11 cellular contexts compared by ENCODE assay signal in genomic region chr22:25120093-25120561, GRCh38.
DNase-seq lines count a peak whose midpoint lies in the region; ATAC-seq, FAIRE-seq and TF ChIP-seq lines count a peak whose summit lies in the region.
"Had no signal": no experiment of that assay in that cellular context is flagged by ENCODE, and none has a peak within 500 bp of the region (broad histone marks: within the 10 kb centered on the region; RNA-seq: fewer than 3 reads in every experiment).

No MANE protein-coding gene starts in this region.

- no peaks in the 10 kb centered on the region for H3K9me3 Mint-ChIP-seq in CD8-positive, alpha-beta T cell

- H3K23ac ChIP-seq in H1 (ENCODE audit: insufficient read length): no peak overlapping the region

- no peak overlapping the region for H2BK5ac ChIP-seq in H1 (ENCODE audit: low read depth, low read length)

- H3K27me3 ChIP-seq in H1 (replicated peaks in 1 of 4; ENCODE audit: control insufficient read depth in 3 of 4, extremely low read depth in 1 of 4, insufficient read depth in 3 of 4, low read length in 3 of 4) (no peaks in the 10 kb centered on the region), mucosa of rectum (ENCODE audit: control insufficient read depth in 2 of 2, insufficient read depth in 2 of 2, low read length in 2 of 2) (no peaks in the 10 kb centered on the region)
- no peaks in the 10 kb centered on the region for H3K27me3 ChIP-seq in CD8-positive, alpha-beta T cell (ENCODE audit: insufficient read depth, low read length)

- no peak for TF ChIP-seq EP300 in H1 (IDR thresholded peaks at IDR 0.05; ENCODE audit: borderline replicate concordance in 1 of 2, low read depth in 2 of 2, low read length in 2 of 2)

- CTCF ChIA-PET in H1 (lab: Charles Lee; ENCODE audit: partially characterized antibody): interaction anchor here (0.6 to 1.3 kb wide), 2 partner anchors 38 to 330 kb away, joined by 3 to 4 read pairs; no protein-coding TSS in a partner anchor
- CTCF ChIA-PET in CD8-positive, alpha-beta T cell (lab: Charles Lee): interaction anchor here (1.0 to 3.2 kb wide), 2 partner anchors 9 to 10 kb away, joined by 6 to 14 read pairs; no protein-coding TSS in a partner anchor

- H3K18ac ChIP-seq in H1 (ENCODE audit: extremely low read depth, low read length): peak overlapping the region; percentile 24; the same call in 1 of the 2 replicates

- H3K27ac ChIP-seq in H1 (ENCODE audit: low read depth, low read length) (no peak overlapping the region), mucosa of rectum (ENCODE audit: low read depth in 2 of 2, low read length in 2 of 2) (peak overlapping the region; percentile 86 to 91)
- H3K27ac ChIP-seq in CD8-positive, alpha-beta T cell (ENCODE audit: low read depth, low read length): no peak overlapping the region

- peak overlapping the region; percentile 2 to 30; a peak in 1 of 4 replicates for H3K4me2 ChIP-seq in H1 (ENCODE audit: insufficient read depth in 1 of 2, low read depth in 2 of 2, low read length in 2 of 2)

- H3K4me1 ChIP-seq in H1 (replicated peaks in 1 of 4; ENCODE audit: control insufficient read depth in 3 of 4, insufficient read depth in 4 of 4, low read length in 3 of 4): peaks cover 0 to 4% (median 2%) of the 10 kb centered on the region in 4 experiments; a peak in 4 of 7 replicates
- peaks cover 19 to 20% of the 10 kb centered on the region in 2 donors for H3K4me1 ChIP-seq in mucosa of rectum (ENCODE audit: control insufficient read depth in 2 of 2, insufficient read depth in 2 of 2, low read length in 2 of 2)
- no peaks in the 10 kb centered on the region for H3K4me1 ChIP-seq in CD8-positive, alpha-beta T cell (ENCODE audit: insufficient read depth, low read length)

- H2BK20ac ChIP-seq in H1 (ENCODE audit: low read length): no peak overlapping the region

- H4K5ac ChIP-seq in H1 (ENCODE audit: insufficient read length, low read depth, low read length): no peak overlapping the region

- no peak for TF ChIP-seq RAD21 in H1 (IDR thresholded peaks at IDR 0.05 in 1 of 2, conservative IDR thresholded peaks at IDR 0.05 in 1 of 2; ENCODE audit: low read depth in 2 of 2, low read length in 2 of 2)

- H3K79me1 ChIP-seq in H1 (ENCODE audit: low read depth, low read length): no peaks in the 10 kb centered on the region; the same call in 1 of the 2 replicates

- H2BK15ac ChIP-seq in H1 (ENCODE audit: low read length): no peak overlapping the region

- no peak overlapping the region for H4K91ac ChIP-seq in H1 (replicated peaks; ENCODE audit: insufficient read length, low read length)

- no peak overlapping the region; the same call in 1 of the 2 replicates for H4K8ac ChIP-seq in H1 (ENCODE audit: extremely low read depth, insufficient read depth, low read length)

- no peaks in the 10 kb centered on the region; a peak in 1 of 4 replicates for H3K9me3 ChIP-seq in H1 (ENCODE audit: insufficient read depth in 2 of 2, low read depth in 1 of 2, low read length in 1 of 2)
- H3K9me3 ChIP-seq in mucosa of rectum (ENCODE audit: control insufficient read depth in 2 of 2, low read length in 2 of 2): no peaks in the 10 kb centered on the region
- H3K9me3 ChIP-seq in CD8-positive, alpha-beta T cell (ENCODE audit: low read length): no peaks in the 10 kb centered on the region

- no peak for FAIRE-seq in H1 (lab: Jason Lieb, UNC)
- no peak for FAIRE-seq in RCC 7860 (lab: Jason Lieb, UNC)

- no peaks in the 10 kb centered on the region for H3K27me3 Mint-ChIP-seq in CD8-positive, alpha-beta T cell (ENCODE audit: low read depth)

- no peak overlapping the region for H2BK120ac ChIP-seq in H1 (replicated peaks; ENCODE audit: low read depth, low read length)

- peak overlapping the region; percentile 35; the same call in 1 of the 2 replicates for H2BK12ac ChIP-seq in H1 (ENCODE audit: low read depth, low read length)

- no peak overlapping the region for H3K9ac ChIP-seq in H1 (replicated peaks in 1 of 4; ENCODE audit: extremely low read depth in 1 of 4, low read depth in 3 of 4, low read length in 3 of 4)
- H3K9ac ChIP-seq in mucosa of rectum (ENCODE audit: low read depth in 1 of 2, low read length in 2 of 2): peak overlapping the region; percentile 43 to 69

- WGBS in H1 (ENCODE audit: extremely low coverage in 1 of 2, insufficient coverage in 1 of 2, insufficient read length in 1 of 2, insufficient replicate concordance in 2 of 2, low coverage in 1 of 2, low lambda C conversion rate in 2 of 2, missing lambda C conversion rate in 1 of 2), 2 experiments: 75% methylated on average over 3 of the region's 3 CpGs; no CpG with 5 or more reads in 1 of the 2 experiments

- POLR2A ChIA-PET in H1 (lab: Charles Lee; ENCODE audit: partially characterized antibody): no interaction called here
- POLR2A ChIA-PET in CD8-positive, alpha-beta T cell (lab: Charles Lee): no interaction called here

- no peaks in the 10 kb centered on the region for H3K4me1 Mint-ChIP-seq in CD8-positive, alpha-beta T cell (ENCODE audit: low read depth)

- H3K36me3 ChIP-seq in H1 (ENCODE audit: control insufficient read depth in 2 of 4, insufficient read depth in 4 of 4, low read length in 3 of 4) (peaks cover 0 to 3% (median 0%) of the 10 kb centered on the region in 4 experiments; a peak in 1 of 8 replicates), mucosa of rectum (ENCODE audit: control insufficient read depth in 2 of 2, insufficient read depth in 2 of 2, low read length in 2 of 2) (peaks cover 2 to 9% of the 10 kb centered on the region in 2 donors)
- H3K36me3 ChIP-seq in CD8-positive, alpha-beta T cell (ENCODE audit: insufficient read depth, low read length): no peaks in the 10 kb centered on the region

- H3K27ac Mint-ChIP-seq in CD8-positive, alpha-beta T cell: no peak overlapping the region

- peaks cover 0 to 2% of the 10 kb centered on the region in 2 experiments for H4K20me1 ChIP-seq in H1 (replicated peaks in 1 of 2; ENCODE audit: control insufficient read depth in 1 of 2, insufficient read depth in 2 of 2, low read length in 2 of 2)

- no peak overlapping the region for H2AFZ ChIP-seq in H1 (ENCODE audit: low read length)

- no peak overlapping the region for H3K4ac ChIP-seq in H1 (replicated peaks; ENCODE audit: insufficient read length, low read depth, low read length)

- no peak overlapping the region for H3K14ac ChIP-seq in H1 (ENCODE audit: insufficient read length)

- no peak for TF ChIP-seq CTCF in H1 (IDR thresholded peaks at IDR 0.05; ENCODE audit: control extremely low read depth in 1 of 3, insufficient read depth in 1 of 3, low read depth in 1 of 3, low read length in 3 of 3)
- no peak for TF ChIP-seq CTCF in CD8-positive, alpha-beta T cell (IDR thresholded peaks at IDR 0.05)

- no peak for TF ChIP-seq POLR2A in H1 (IDR thresholded peaks at IDR 0.05; ENCODE audit: control extremely low read depth in 1 of 2, low read depth in 2 of 2, low read length in 2 of 2)

- no peaks in the 10 kb centered on the region; the same call in 1 of the 2 replicates for H3K23me2 ChIP-seq in H1 (ENCODE audit: low read depth, low read length)

- no peak overlapping the region for H2AK5ac ChIP-seq in H1 (ENCODE audit: low read depth, low read length)

- peaks cover 15% of the 10 kb centered on the region for H3K36me3 Mint-ChIP-seq in CD8-positive, alpha-beta T cell

- H3K79me2 ChIP-seq in H1 (ENCODE audit: control insufficient read depth in 1 of 2, insufficient read depth in 2 of 2, low read length in 2 of 2): no peaks in the 10 kb centered on the region

- no peak for ATAC-seq in CD8-positive, alpha-beta T cell
- ATAC-seq in HG02798 (IDR thresholded peaks at IDR 0.05; ENCODE audit: poor library complexity, unreplicated experiment): no peak
- ATAC-seq: activated CD4-positive, CD25-positive, alpha-beta regulatory T cell treated with anti-CD3 and anti-CD28 coated beads, Interleukin-2, amount 50 U/mL, for 24 hours had no signal

- DNase-seq in COLO668 (lab: John Stamatoyannopoulos, UW; ENCODE audit: unreplicated experiment): peak; percentile 75
- peak; percentile 69 for DNase-seq in NCI-H2171 treated with DMSO at 0.1 percent for 48 hours (lab: John Stamatoyannopoulos, UW)
- no peak for DNase-seq in H1 (ENCODE audit: low read depth in 1 of 2, low spot score in 2 of 2)
- DNase-seq in SK-N-DZ (ENCODE audit: low spot score): no peak
- no peak for DNase-seq in CD8-positive, alpha-beta T cell
- DNase-seq in RCC 7860 (ENCODE audit: low spot score): no peak
- DNase-seq: central memory CD4-positive, alpha-beta T cell; KBM-7 had no signal

- intact Hi-C loops in CD8-positive, alpha-beta T cell (cut with DNase I, micrococcal nuclease): no loop called here

- no peak overlapping the region for H3K56ac ChIP-seq in H1 (replicated peaks; ENCODE audit: insufficient read length, low read depth, low read length)

- no peak overlapping the region for H3K4me3 ChIP-seq in H1 (ENCODE audit: extremely low read depth in 1 of 4, insufficient read depth in 2 of 4, low read depth in 3 of 4, low read length in 4 of 4)
- H3K4me3 ChIP-seq in mucosa of rectum (ENCODE audit: low read length in 2 of 2): no peak overlapping the region
- H3K4me3 ChIP-seq in CD8-positive, alpha-beta T cell (ENCODE audit: low read depth, low read length): no peak overlapping the region

- no peak overlapping the region for H3K4me3 Mint-ChIP-seq in CD8-positive, alpha-beta T cell

TF ChIP-seq in H1, 55 proteins besides CTCF, POLR2A, EP300 and RAD21 (continues in another document):
- TF ChIP-seq BCL11A (IDR thresholded peaks at IDR 0.05; ENCODE audit: low read depth in 2 of 2, low read length in 2 of 2) (no peak), NRF1 (IDR thresholded peaks at IDR 0.05; ENCODE audit: low read depth, low read length) (no peak), SP1 (IDR thresholded peaks at IDR 0.05; ENCODE audit: low read depth, low read length) (no peak), FOSL1 (IDR thresholded peaks at IDR 0.05; ENCODE audit: insufficient read depth, low read depth, low read length) (no peak), MAX (IDR thresholded peaks at IDR 0.05) (no peak), CBX5 (IDR thresholded peaks at IDR 0.05; ENCODE audit: low read depth, low read length) (no peak), NANOG (IDR thresholded peaks at IDR 0.05; ENCODE audit: insufficient read depth, low read depth, low read length, poor library complexity, severe bottlenecking) (no peak), TCF12 (IDR thresholded peaks at IDR 0.05; ENCODE audit: low read depth, low read length) (no peak), SRF (IDR thresholded peaks at IDR 0.05; ENCODE audit: low read depth, low read length) (no peak), JUND (IDR thresholded peaks at IDR 0.05; ENCODE audit: low read length) (no peak), HDAC2 (IDR thresholded peaks at IDR 0.05; ENCODE audit: borderline replicate concordance in 1 of 2, low read depth in 2 of 2, low read length in 2 of 2) (no peak), CREB1 (IDR thresholded peaks at IDR 0.05) (no peak), SIN3A (conservative IDR thresholded peaks at IDR 0.05 in 1 of 2, IDR thresholded peaks at IDR 0.05 in 1 of 2; ENCODE audit: low read depth in 1 of 2, low read length in 2 of 2) (no peak)

Comparison
In these comparisons a context has a peak if more than half of its experiments do, and no peak if none do; other contexts are left out.
1. DNase-seq: peak in COLO668 (single experiment) and NCI-H2171 treated with DMSO at 0.1 percent for 48 hours (single experiment); none in H1 (0 of 2), SK-N-DZ (single experiment), CD8-positive, alpha-beta T cell (0 of 7) and RCC 7860 (single experiment).
2. H3K27ac ChIP-seq: peak in mucosa of rectum (2 of 2); none in H1 (single experiment) and CD8-positive, alpha-beta T cell (single experiment).
3. H3K9ac ChIP-seq: peak in mucosa of rectum (2 of 2); none in H1 (0 of 4).